ENCODE assay signal across 27 cellular contexts in genomic region chr15:20310603-20311002, GRCh38.
"Had no signal": no experiment of that assay in that cellular context is flagged by ENCODE, and none has a peak within 500 bp of the region (broad histone marks: within the 10 kb centered on the region; RNA-seq: fewer than 3 reads in every experiment).

No MANE protein-coding gene starts in this region.

- H3K4me1 ChIP-seq: adrenal gland, body of pancreas, esophagus squamous epithelium had no signal

- H3K4me1 Mint-ChIP-seq: activated CD4-positive, alpha-beta T cell treated with anti-CD3 and anti-CD28 coated beads, Interleukin-2, amount 10 ng/mL, durations not matched to agents 7 days and 5 days; activated naive CD8-positive, alpha-beta T cell treated with anti-CD3 and anti-CD28 coated beads for 36 hours; activated naive CD8-positive, alpha-beta T cell treated with anti-CD3 and anti-CD28 coated beads, Interleukin-2, amount 50 U/mL, for 24 hours; activated T-helper 17 cell treated with anti-CD3 and anti-CD28 coated beads, Interleukin-2, amount 50 U/mL, for 72 hours had no signal

- H3K27me3 ChIP-seq: adrenal gland, body of pancreas, esophagus squamous epithelium had no signal

- H3K27me3 Mint-ChIP-seq: activated CD4-positive, alpha-beta T cell treated with anti-CD3 and anti-CD28 coated beads, Interleukin-2, amount 10 ng/mL, durations not matched to agents 7 days and 5 days; activated CD8-positive, alpha-beta T cell treated with anti-CD3 and anti-CD28 coated beads for 36 hours; activated naive CD8-positive, alpha-beta T cell treated with anti-CD3 and anti-CD28 coated beads for 36 hours; activated naive CD8-positive, alpha-beta T cell treated with anti-CD3 and anti-CD28 coated beads, Interleukin-2, amount 50 U/mL, for 24 hours; activated T-helper 17 cell treated with anti-CD3 and anti-CD28 coated beads, Interleukin-2, amount 50 U/mL, for 72 hours; effector memory CD8-positive, alpha-beta T cell had no signal

- H3K4me3 Mint-ChIP-seq: activated CD4-positive, alpha-beta T cell treated with anti-CD3 and anti-CD28 coated beads, Interleukin-2, amount 10 ng/mL, durations not matched to agents 7 days and 5 days; activated CD8-positive, alpha-beta T cell treated with anti-CD3 and anti-CD28 coated beads for 36 hours; activated naive CD8-positive, alpha-beta T cell treated with anti-CD3 and anti-CD28 coated beads for 36 hours; activated naive CD8-positive, alpha-beta T cell treated with anti-CD3 and anti-CD28 coated beads, Interleukin-2, amount 50 U/mL, for 24 hours; activated T-cell treated with anti-CD3 and anti-CD28 coated beads, Interleukin-2, amount 50 U/mL, for 4 hours; activated T-helper 17 cell treated with anti-CD3 and anti-CD28 coated beads, Interleukin-2, amount 50 U/mL, for 72 hours; effector memory CD8-positive, alpha-beta T cell had no signal

- H3K4me3 ChIP-seq: adrenal gland, body of pancreas, esophagus squamous epithelium had no signal

- H3K36me3 ChIP-seq: adrenal gland, esophagus squamous epithelium had no signal

- H3K27ac Mint-ChIP-seq: activated CD4-positive, alpha-beta T cell treated with anti-CD3 and anti-CD28 coated beads, Interleukin-2, amount 10 ng/mL, durations not matched to agents 7 days and 5 days; activated CD8-positive, alpha-beta T cell treated with anti-CD3 and anti-CD28 coated beads for 36 hours; activated naive CD8-positive, alpha-beta T cell treated with anti-CD3 and anti-CD28 coated beads for 36 hours; activated naive CD8-positive, alpha-beta T cell treated with anti-CD3 and anti-CD28 coated beads, Interleukin-2, amount 50 U/mL, for 24 hours; activated T-helper 17 cell treated with anti-CD3 and anti-CD28 coated beads, Interleukin-2, amount 50 U/mL, for 72 hours; effector memory CD8-positive, alpha-beta T cell had no signal

- H3K36me3 Mint-ChIP-seq: activated naive CD8-positive, alpha-beta T cell treated with anti-CD3 and anti-CD28 coated beads for 36 hours had no signal

- H3K9me3 ChIP-seq: adrenal gland, body of pancreas had no signal

- H3K9me3 Mint-ChIP-seq: activated CD4-positive, alpha-beta T cell treated with anti-CD3 and anti-CD28 coated beads, Interleukin-2, amount 10 ng/mL, durations not matched to agents 7 days and 5 days; activated CD8-positive, alpha-beta T cell treated with anti-CD3 and anti-CD28 coated beads for 36 hours; activated naive CD8-positive, alpha-beta T cell treated with anti-CD3 and anti-CD28 coated beads for 36 hours; activated naive CD8-positive, alpha-beta T cell treated with anti-CD3 and anti-CD28 coated beads, Interleukin-2, amount 50 U/mL, for 24 hours; activated T-cell treated with anti-CD3 and anti-CD28 coated beads, Interleukin-2, amount 50 U/mL, for 4 hours; activated T-helper 17 cell treated with anti-CD3 and anti-CD28 coated beads, Interleukin-2, amount 50 U/mL, for 72 hours; effector memory CD8-positive, alpha-beta T cell had no signal

- DNase-seq: activated CD4-positive, alpha-beta T cell treated with anti-CD3 and anti-CD28 coated beads for 1 hour; activated CD4-positive, alpha-beta T cell treated with anti-CD3 and anti-CD28 coated beads for 4 hours; activated CD4-positive, alpha-beta T cell treated with anti-CD3 and anti-CD28 coated beads, Interleukin-2, amount 10 ng/mL, durations not matched to agents 7 days and 5 days; activated CD4-positive, alpha-beta T cell treated with anti-CD3 and anti-CD28 coated beads, Interleukin-2, amount 50 U/mL, for 48 hours; activated CD8-positive, alpha-beta memory T cell treated with anti-CD3 and anti-CD28 coated beads for 24 hours; activated CD8-positive, alpha-beta T cell treated with anti-CD3 and anti-CD28 coated beads for 36 hours; activated effector memory CD4-positive, alpha-beta T cell treated with Interleukin-2 at 50 U/mL for 16 hours; activated gamma-delta T cell treated with Interleukin-2 at 50 U/mL for 16 hours; activated naive CD4-positive, alpha-beta T cell treated with anti-CD3 and anti-CD28 coated beads, Interleukin-2, amount 50 U/mL, for 16 hours; activated naive CD4-positive, alpha-beta T cell treated with Interleukin-2 at 50 U/mL for 16 hours; activated naive CD8-positive, alpha-beta T cell treated with anti-CD3 and anti-CD28 coated beads for 36 hours; activated naive CD8-positive, alpha-beta T cell treated with anti-CD3 and anti-CD28 coated beads, Interleukin-2, amount 50 U/mL, for 24 hours; activated T-cell treated with anti-CD3 and anti-CD28 coated beads, Interleukin-2, amount 50 U/mL, for 4 hours; adrenal gland; amygdala; aorta; body of pancreas; caudate nucleus; cortex of kidney; dermis blood vessel endothelial cell; effector CD4-positive, alpha-beta T cell; effector memory CD8-positive, alpha-beta T cell; esophagus squamous epithelium; foreskin melanocyte; T-helper 2 cell had no signal

- H3K27ac ChIP-seq: adrenal gland, body of pancreas, epithelial cell of prostate, esophagus squamous epithelium had no signal

- ATAC-seq: activated CD8-positive, alpha-beta T cell treated with anti-CD3 and anti-CD28 coated beads for 36 hours; activated naive CD8-positive, alpha-beta T cell treated with anti-CD3 and anti-CD28 coated beads, Interleukin-2, amount 50 U/mL, for 24 hours; activated T-cell treated with anti-CD3 and anti-CD28 coated beads, Interleukin-2, amount 50 U/mL, for 4 hours; activated T-helper 17 cell treated with anti-CD3 and anti-CD28 coated beads, Interleukin-2, amount 50 U/mL, for 72 hours; body of pancreas; effector memory CD8-positive, alpha-beta T cell had no signal
